ENCODE assay signal across 8 cellular contexts in the genomic region with DNA sequence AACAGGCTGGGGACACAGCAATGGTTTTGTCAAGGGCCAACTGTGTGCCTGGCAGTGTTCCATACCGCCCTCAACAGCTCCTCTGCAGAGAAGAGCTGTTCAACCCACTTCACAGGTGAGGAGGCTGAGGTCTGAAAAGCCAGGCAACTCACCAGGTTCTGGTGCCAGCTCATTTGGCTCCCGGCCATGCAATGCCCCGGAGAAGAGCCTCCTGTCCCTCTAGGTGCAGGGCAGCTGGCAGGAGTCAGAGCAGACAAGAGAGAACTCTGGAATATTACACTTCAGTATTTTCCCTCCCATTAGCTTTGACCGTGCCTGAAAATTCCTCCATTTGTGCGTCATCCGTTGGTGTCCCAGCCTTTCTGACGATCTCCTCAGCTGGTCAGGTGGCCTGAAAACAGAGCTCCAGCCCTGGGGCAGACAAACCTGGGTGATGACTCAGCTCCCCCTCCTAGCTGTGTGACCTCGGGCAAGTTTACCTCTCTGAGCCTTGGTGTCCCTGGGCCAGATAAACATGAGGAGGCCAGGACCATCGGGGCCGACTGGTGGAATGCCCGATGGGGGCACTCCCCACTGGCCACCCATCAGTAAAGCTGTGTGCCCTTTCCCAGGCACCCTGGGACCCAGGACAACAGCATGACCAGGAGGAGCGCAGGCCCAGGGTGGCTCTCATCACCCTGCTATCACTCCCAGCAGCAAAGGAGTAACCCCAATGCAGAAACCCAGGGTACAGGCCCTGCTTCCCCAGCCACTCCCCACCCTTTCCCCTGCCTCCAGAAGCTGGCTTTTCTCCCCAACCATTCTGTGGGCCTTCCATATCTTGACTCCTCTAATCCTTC.
A peak's percentile ranks its signal among the peaks of the same experiment; 100 is the strongest.
DNase-seq lines count a peak whose midpoint lies in the region; ATAC-seq, FAIRE-seq and TF ChIP-seq lines count a peak whose summit lies in the region.

No MANE protein-coding gene starts in this region.

- peak overlapping the region; percentile 19 for H3K4me3 ChIP-seq in AG09309 (ENCODE audit: control insufficient read depth, low read depth, low read length)
- H3K4me3 ChIP-seq in stomach smooth muscle (ENCODE audit: low read length in 2 of 2) = peak overlapping the region; percentile 87 to 94

- H3K9ac ChIP-seq in stomach smooth muscle (ENCODE audit: low read length in 2 of 2) = peak overlapping the region; percentile 29 to 70

- H3K27ac ChIP-seq in angular gyrus (ENCODE audit: low read depth, low read length) (peak overlapping the region; percentile 38), stomach smooth muscle (ENCODE audit: low read length) (peak overlapping the region; percentile 89)

- H3K27me3 ChIP-seq in stomach smooth muscle (ENCODE audit: control insufficient read depth in 1 of 2, insufficient read depth in 2 of 2, low read length in 2 of 2) = no peaks in the 10 kb centered on the region

- no peak for DNase-seq in AG09309 (ENCODE audit: low read depth)
- DNase-seq in HuH-7.5 (ENCODE audit: low spot score) = peak; percentile 44
- no peak for DNase-seq in NCI-H345 treated with DMSO at 0.1 percent for 48 hours (lab: John Stamatoyannopoulos, UW; ENCODE audit: unreplicated experiment)

- peaks cover 35% of the 10 kb centered on the region for H3K4me1 ChIP-seq in stomach smooth muscle (ENCODE audit: control insufficient read depth, insufficient read depth, low read length)

- H3K36me3 ChIP-seq in stomach smooth muscle (ENCODE audit: control insufficient read depth in 2 of 2, insufficient read depth in 2 of 2, low read length in 2 of 2) = no peaks in the 10 kb centered on the region

- ATAC-seq in GM19395 (IDR thresholded peaks at IDR 0.05; ENCODE audit: unreplicated experiment) (no peak), GM21825 (IDR thresholded peaks at IDR 0.05; ENCODE audit: unreplicated experiment) (no peak)

- no peaks in the 10 kb centered on the region for H3K9me3 ChIP-seq in stomach smooth muscle (ENCODE audit: control insufficient read depth in 2 of 2, low read length in 2 of 2)

- FAIRE-seq in islet of Langerhans (lab: Jason Lieb, UNC) = peak; percentile 58

- no peak for TF ChIP-seq CTCF in AG09309 (IDR thresholded peaks at IDR 0.05; ENCODE audit: control insufficient read depth, insufficient read depth, low read depth, low read length, missing control alignments)
